Comparison of ENCODE assay signal across 16 cellular contexts in the genomic region with DNA sequence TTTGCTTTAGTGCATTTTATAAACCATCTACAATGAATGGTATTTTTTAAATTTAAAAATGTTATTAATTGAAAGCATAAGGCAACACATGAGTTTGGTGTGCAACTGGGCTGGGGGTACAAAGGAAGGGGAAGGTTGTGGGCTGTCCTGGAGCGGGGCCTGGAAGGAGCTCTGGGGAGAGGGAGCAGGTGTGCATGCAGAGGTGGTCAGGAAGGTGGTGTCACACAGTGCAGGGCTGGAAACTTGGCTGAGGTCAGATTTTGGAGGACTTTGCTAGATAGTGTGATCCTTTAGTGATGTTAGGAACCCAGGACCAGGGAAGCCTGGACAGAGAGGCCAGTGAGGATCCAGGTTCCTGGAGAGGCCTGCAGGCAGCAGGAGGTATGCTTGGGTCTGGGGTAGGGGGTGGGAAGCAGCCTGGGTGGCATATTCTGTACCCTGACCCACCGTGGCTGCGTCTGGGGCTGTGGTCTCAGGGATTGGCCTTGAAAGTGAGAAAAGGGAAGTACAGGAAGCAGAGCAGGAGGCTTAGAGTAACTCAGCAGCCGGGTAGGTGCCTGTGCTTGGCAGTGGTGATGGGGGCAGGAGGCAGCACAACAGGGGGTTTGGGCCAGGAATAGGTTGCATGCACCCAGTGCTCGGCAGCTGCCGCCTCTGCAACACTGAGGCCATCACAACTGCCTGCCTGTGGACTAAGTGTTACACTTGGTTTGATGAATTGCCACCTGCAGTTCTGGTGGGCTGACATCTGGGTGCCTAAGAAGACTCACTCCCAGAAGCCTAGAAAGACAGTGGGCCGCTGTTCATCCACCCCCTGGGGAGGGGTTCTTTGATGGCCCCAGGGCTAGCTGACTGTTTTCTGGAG. TPM values are rescaled to one million over a fixed set of nuclear protein-coding genes. Genes with fewer than 3 reads are reported as not detected.
DNase-seq lines count a peak whose midpoint lies in the region; ATAC-seq and TF ChIP-seq lines count a peak whose summit lies in the region.
"Had no signal": no experiment of that assay in that cellular context is flagged by ENCODE, and none has a peak within 500 bp of the region (broad histone marks: within the 10 kb centered on the region; RNA-seq: fewer than 3 reads in every experiment).

No MANE protein-coding gene starts in this region.

- H3K27ac ChIP-seq in GM23248, result no peak overlapping the region
- H3K27ac ChIP-seq: PC-9 had no signal

- no peaks in the 10 kb centered on the region for H3K27me3 ChIP-seq in GM23248 (replicated peaks; ENCODE audit: insufficient read depth)

- H3K79me2 ChIP-seq in GM23248 (ENCODE audit: insufficient read depth), result no peaks in the 10 kb centered on the region

- no peaks in the 10 kb centered on the region for H4K20me1 ChIP-seq in GM23248 (ENCODE audit: insufficient read depth)

- CTCF ChIA-PET in WTC11 (lab: Charles Lee), result interaction anchor here (1.2 to 6.9 kb wide), 3 partner anchors 17 to 59 kb away, joined by 3 to 40 read pairs (median 4); no protein-coding TSS in a partner anchor

- 79% methylated on average over 7 of the region's 7 CpGs for WGBS in GM23248 (ENCODE audit: low coverage in 1 of 2, low lambda C conversion rate in 2 of 2, missing lambda C conversion rate in 2 of 2), 2 experiments

- H3K4me2 ChIP-seq in GM23248 (ENCODE audit: unreplicated experiment), result no peak overlapping the region
- H3K4me2 ChIP-seq: PC-9 had no signal

- no peaks in the 10 kb centered on the region for H3K9me3 Mint-ChIP-seq in stimulated activated naive CD8-positive, alpha-beta T cell treated with anti-CD3 and anti-CD28 coated beads, Interleukin-15, amount 100 ng/mL, for 72 hours
- H3K9me3 Mint-ChIP-seq in osteocyte (ENCODE audit: unreplicated experiment) (no peaks in the 10 kb centered on the region), WTC11 (no peaks in the 10 kb centered on the region)
- H3K9me3 Mint-ChIP-seq: CD14-positive monocyte had no signal

- no peaks in the 10 kb centered on the region for H3K36me3 ChIP-seq in GM23248 (ENCODE audit: low read depth)

- H3K4me3 ChIP-seq in GM23248, result no peak overlapping the region
- H3K4me3 ChIP-seq: GM12878, PC-9 had no signal

- TF ChIP-seq CTCF in osteocyte (IDR thresholded peaks at IDR 0.05) (no peak), WTC11 (IDR thresholded peaks at IDR 0.05) (no peak)

- DNase-seq in stimulated activated naive CD8-positive, alpha-beta T cell treated with anti-CD3 and anti-CD28 coated beads, Interleukin-15, amount 100 ng/mL, for 72 hours, result no peak
- no peak for DNase-seq in stimulated activated naive CD8-positive, alpha-beta T cell treated with anti-CD3 and anti-CD28 coated beads, Interleukin-15, Interleukin-2, amounts not matched to agents 100 U/mL and 50 U/mL, for 24 hours
- DNase-seq in ecto neural progenitor cell (ENCODE audit: low spot score) (peak; percentile 29), osteocyte (ENCODE audit: extremely low spot score, unreplicated experiment) (peak; percentile 77), WTC11 (ENCODE audit: low spot score) (no peak), kidney glomerular epithelial cell (lab: John Stamatoyannopoulos, UW) (no peak), GM23248 (no peak)
- DNase-seq: COR-L47, DMS53, KG1, NCI-H1092, PC-9 had no signal

- POLR2A ChIA-PET in WTC11 (lab: Charles Lee), result no interaction called here

- no peak overlapping the region for H3K4me3 Mint-ChIP-seq in stimulated activated naive CD8-positive, alpha-beta T cell treated with anti-CD3 and anti-CD28 coated beads, Interleukin-15, amount 100 ng/mL, for 72 hours
- H3K4me3 Mint-ChIP-seq in osteocyte (ENCODE audit: unreplicated experiment), result no peak overlapping the region
- H3K4me3 Mint-ChIP-seq in WTC11, result no peak overlapping the region
- H3K4me3 Mint-ChIP-seq: CD14-positive monocyte had no signal

- H3K27ac Mint-ChIP-seq in stimulated activated naive CD8-positive, alpha-beta T cell treated with anti-CD3 and anti-CD28 coated beads, Interleukin-15, amount 100 ng/mL, for 72 hours, result no peak overlapping the region
- no peak overlapping the region for H3K27ac Mint-ChIP-seq in osteocyte (ENCODE audit: unreplicated experiment)
- no peak overlapping the region for H3K27ac Mint-ChIP-seq in WTC11

- H2AFZ ChIP-seq in GM23248, result no peak overlapping the region
- H2AFZ ChIP-seq: PC-9 had no signal

- no peaks in the 10 kb centered on the region for H3K27me3 Mint-ChIP-seq in stimulated activated naive CD8-positive, alpha-beta T cell treated with anti-CD3 and anti-CD28 coated beads, Interleukin-15, amount 100 ng/mL, for 72 hours
- H3K27me3 Mint-ChIP-seq in osteocyte (ENCODE audit: unreplicated experiment) (peaks cover 3% of the 10 kb centered on the region), WTC11 (ENCODE audit: low read depth) (no peaks in the 10 kb centered on the region)

- no peaks in the 10 kb centered on the region for H3K4me1 ChIP-seq in GM23248 (ENCODE audit: insufficient read depth)

- in situ Hi-C loops in GM23248 (cut with MboI), result loop anchor here (25.0 kb wide), 2 partner anchors 894 to 1269 kb away; no protein-coding TSS in a partner anchor

- no peaks in the 10 kb centered on the region for H3K4me1 Mint-ChIP-seq in stimulated activated naive CD8-positive, alpha-beta T cell treated with anti-CD3 and anti-CD28 coated beads, Interleukin-15, amount 100 ng/mL, for 72 hours
- no peaks in the 10 kb centered on the region for H3K4me1 Mint-ChIP-seq in osteocyte (ENCODE audit: unreplicated experiment)
- peaks cover 7% of the 10 kb centered on the region; the same call in 1 of the 2 replicates for H3K4me1 Mint-ChIP-seq in WTC11

- ATAC-seq in stimulated activated naive CD8-positive, alpha-beta T cell treated with anti-CD3 and anti-CD28 coated beads, Interleukin-15, amount 100 ng/mL, for 72 hours, result peak; percentile 22
- ATAC-seq in stimulated activated naive CD8-positive, alpha-beta T cell treated with anti-CD3 and anti-CD28 coated beads, Interleukin-15, Interleukin-2, amounts not matched to agents 100 U/mL and 50 U/mL, for 24 hours, result no peak
- no peak for ATAC-seq in WTC11
- ATAC-seq in GM18861 (IDR thresholded peaks at IDR 0.05; ENCODE audit: unreplicated experiment), result no peak
- ATAC-seq: GM12878, HCT116 had no signal

- H3K9me2 ChIP-seq in GM23248 (ENCODE audit: insufficient read depth), result no peaks in the 10 kb centered on the region

- H3K36me3 Mint-ChIP-seq in osteocyte (ENCODE audit: unreplicated experiment), result no peaks in the 10 kb centered on the region
- no peaks in the 10 kb centered on the region for H3K36me3 Mint-ChIP-seq in WTC11
- H3K36me3 Mint-ChIP-seq: CD14-positive monocyte had no signal

- no peaks in the 10 kb centered on the region for H3K9me3 ChIP-seq in GM23248 (ENCODE audit: low read depth)

- H3F3A ChIP-seq in GM23248 (ENCODE audit: insufficient read depth), result no peaks in the 10 kb centered on the region

- H3K9ac ChIP-seq in GM23248, result no peak overlapping the region

TF ChIP-seq in WTC11, 78 proteins besides CTCF, POLR2A, EP300 and RAD21 (continues in another document):
- TF ChIP-seq, protein P1, sequence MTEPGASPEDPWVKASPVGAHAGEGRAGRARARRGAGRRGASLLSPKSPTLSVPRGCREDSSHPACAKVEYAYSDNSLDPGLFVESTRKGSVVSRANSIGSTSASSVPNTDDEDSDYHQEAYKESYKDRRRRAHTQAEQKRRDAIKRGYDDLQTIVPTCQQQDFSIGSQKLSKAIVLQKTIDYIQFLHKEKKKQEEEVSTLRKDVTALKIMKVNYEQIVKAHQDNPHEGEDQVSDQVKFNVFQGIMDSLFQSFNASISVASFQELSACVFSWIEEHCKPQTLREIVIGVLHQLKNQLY (CRISPR knock-in tag; IDR thresholded peaks at IDR 0.05), result no peak
- TF ChIP-seq GRHL2 (CRISPR knock-in tag; IDR thresholded peaks at IDR 0.05; ENCODE audit: insufficient replicate concordance, severe bottlenecking) (no peak), NR1H2 (CRISPR knock-in tag; IDR thresholded peaks at IDR 0.05) (no peak), TEAD4 (CRISPR knock-in tag; IDR thresholded peaks at IDR 0.05) (no peak), ZNF219 (CRISPR knock-in tag; IDR thresholded peaks at IDR 0.05; ENCODE audit: borderline replicate concordance) (no peak)
- TF ChIP-seq, protein P2, sequence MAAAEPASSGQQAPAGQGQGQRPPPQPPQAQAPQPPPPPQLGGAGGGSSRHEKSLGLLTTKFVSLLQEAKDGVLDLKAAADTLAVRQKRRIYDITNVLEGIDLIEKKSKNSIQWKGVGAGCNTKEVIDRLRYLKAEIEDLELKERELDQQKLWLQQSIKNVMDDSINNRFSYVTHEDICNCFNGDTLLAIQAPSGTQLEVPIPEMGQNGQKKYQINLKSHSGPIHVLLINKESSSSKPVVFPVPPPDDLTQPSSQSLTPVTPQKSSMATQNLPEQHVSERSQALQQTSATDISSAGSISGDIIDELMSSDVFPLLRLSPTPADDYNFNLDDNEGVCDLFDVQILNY (CRISPR knock-in tag; IDR thresholded peaks at IDR 0.05), result no peak
- TF ChIP-seq, protein P3, sequence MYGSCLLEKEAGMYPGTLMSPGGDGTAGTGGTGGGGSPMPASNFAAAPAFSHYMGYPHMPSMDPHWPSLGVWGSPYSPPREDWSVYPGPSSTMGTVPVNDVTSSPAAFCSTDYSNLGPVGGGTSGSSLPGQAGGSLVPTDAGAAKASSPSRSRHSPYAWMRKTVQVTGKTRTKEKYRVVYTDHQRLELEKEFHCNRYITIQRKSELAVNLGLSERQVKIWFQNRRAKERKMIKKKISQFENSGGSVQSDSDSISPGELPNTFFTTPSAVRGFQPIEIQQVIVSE (CRISPR knock-in tag; IDR thresholded peaks at IDR 0.05; ENCODE audit: borderline replicate concordance), result no peak
- TF ChIP-seq, protein P4, sequence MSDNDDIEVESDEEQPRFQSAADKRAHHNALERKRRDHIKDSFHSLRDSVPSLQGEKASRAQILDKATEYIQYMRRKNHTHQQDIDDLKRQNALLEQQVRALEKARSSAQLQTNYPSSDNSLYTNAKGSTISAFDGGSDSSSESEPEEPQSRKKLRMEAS (CRISPR knock-in tag; IDR thresholded peaks at IDR 0.05), result no peak

RNA-seq across cellular contexts. Expression of a gene that starts 33.0 kb away (rescaled TPM):
- total RNA-seq in osteocyte (not detected in 2 replicates), WTC11 (2021) (not detected in 3 replicates)
- 0.51 and 0.76 TPM in 2 replicates for total RNA-seq in GM23248 (2014; rRNA removed; shearing (Covaris generic))
- polyA plus RNA-seq in GM23248 (2016; fragmentation: Nextera tagmentation; extraction: Ambion mirVana), result 0.39 and 0.65 TPM in 2 replicates
- total RNA-seq: GM12878, PC-9 had no signal

Comparison
In these comparisons a context has a peak if more than half of its experiments do, and no peak if none do; other contexts are left out.
1. DNase-seq: peak in ecto neural progenitor cell (single experiment) and osteocyte (single experiment); none in stimulated activated naive CD8-positive, alpha-beta T cell treated with anti-CD3 and anti-CD28 coated beads, Interleukin-15, amount 100 ng/mL, for 72 hours (0 of 2), stimulated activated naive CD8-positive, alpha-beta T cell treated with anti-CD3 and anti-CD28 coated beads, Interleukin-15, Interleukin-2, amounts not matched to agents 100 U/mL and 50 U/mL, for 24 hours (single experiment), WTC11 (single experiment), kidney glomerular epithelial cell (single experiment) and GM23248 (single experiment).